Comparison of ENCODE assay signal across 8 cellular contexts in the genomic region with DNA sequence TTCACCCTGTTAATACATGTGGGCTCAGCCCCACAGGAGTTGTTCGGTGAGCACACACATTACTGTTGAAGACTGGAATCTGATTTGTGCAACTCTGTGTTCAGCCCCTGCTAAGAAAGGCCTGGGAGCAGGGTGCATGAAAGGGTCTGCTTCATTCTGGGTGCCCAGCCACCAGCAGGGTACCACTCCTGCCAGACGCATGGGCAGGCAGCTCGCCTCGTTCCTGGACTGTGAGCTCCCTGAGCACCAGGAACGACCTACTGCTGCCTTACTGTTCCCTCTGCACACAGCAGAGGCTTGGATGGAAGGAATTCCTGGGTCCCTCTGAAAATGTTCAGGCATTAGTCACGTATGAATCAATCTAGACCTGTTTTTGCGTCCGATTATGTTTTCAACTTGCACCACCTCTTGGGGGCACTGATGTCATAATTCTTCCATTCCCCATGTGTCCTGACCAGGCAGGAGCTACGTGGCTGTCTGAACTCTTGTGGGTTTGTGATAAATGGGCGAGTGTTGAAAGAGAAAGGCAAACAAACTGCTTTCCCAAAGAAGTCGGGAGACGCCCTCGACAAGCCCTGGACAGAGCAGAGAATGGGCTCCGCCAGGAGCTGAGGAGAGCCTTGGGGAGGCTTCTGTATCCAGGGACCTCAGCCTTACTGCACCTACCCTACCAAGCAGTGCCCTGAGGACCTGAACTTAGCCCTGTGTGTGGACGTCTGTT.
A peak's percentile ranks its signal among the peaks of the same experiment; 100 is the strongest.
DNase-seq lines count a peak whose midpoint lies in the region; ATAC-seq and TF ChIP-seq lines count a peak whose summit lies in the region.

No MANE protein-coding gene starts in this region.

- POLR2A ChIA-PET in activated CD8-positive, alpha-beta T cell treated with anti-CD3 and anti-CD28 coated beads for 36 hours (lab: Charles Lee) = interaction anchor here (0.6 kb wide), 1 partner anchor 902 kb away, joined by 3 read pairs; no protein-coding TSS in a partner anchor

- H3K9ac ChIP-seq in liver (ENCODE audit: low read depth in 1 of 2, low read length in 2 of 2) = peak overlapping the region; percentile 42 to 60

- peak; percentile 80 to 83 for TF ChIP-seq RAD21 in liver (IDR thresholded peaks at IDR 0.05)

- H3K4me3 Mint-ChIP-seq in activated CD8-positive, alpha-beta T cell treated with anti-CD3 and anti-CD28 coated beads for 36 hours = no peak overlapping the region
- H3K4me3 Mint-ChIP-seq in T-helper 17 cell = no peak overlapping the region

- H3K4me1 Mint-ChIP-seq in activated CD8-positive, alpha-beta T cell treated with anti-CD3 and anti-CD28 coated beads for 36 hours (ENCODE audit: low read depth) = peaks cover 21% of the 10 kb centered on the region
- H3K4me1 Mint-ChIP-seq in T-helper 17 cell = peaks cover 7% of the 10 kb centered on the region

- H3K79me2 ChIP-seq in DOHH2 (ENCODE audit: control insufficient read depth, low read length) = no peaks in the 10 kb centered on the region

- peaks cover 9% of the 10 kb centered on the region for H3K27me3 Mint-ChIP-seq in activated CD8-positive, alpha-beta T cell treated with anti-CD3 and anti-CD28 coated beads for 36 hours
- H3K27me3 Mint-ChIP-seq in T-helper 17 cell = peaks cover 51% of the 10 kb centered on the region

- H3K9me3 ChIP-seq in DOHH2 (ENCODE audit: control insufficient read depth, insufficient read depth, low read length) = no peaks in the 10 kb centered on the region
- H3K9me3 ChIP-seq in liver (ENCODE audit: control insufficient read depth in 4 of 4, low read length in 3 of 4) = no peaks in the 10 kb centered on the region
- no peaks in the 10 kb centered on the region for H3K9me3 ChIP-seq in T-helper 17 cell (ENCODE audit: control insufficient read depth, low read length, poor library complexity, severe bottlenecking)

- no peaks in the 10 kb centered on the region for H3K36me3 Mint-ChIP-seq in activated CD8-positive, alpha-beta T cell treated with anti-CD3 and anti-CD28 coated beads for 36 hours (ENCODE audit: low read depth)
- H3K36me3 Mint-ChIP-seq in T-helper 17 cell (ENCODE audit: low read depth) = no peaks in the 10 kb centered on the region

- no peaks in the 10 kb centered on the region for H3K9me3 Mint-ChIP-seq in activated CD8-positive, alpha-beta T cell treated with anti-CD3 and anti-CD28 coated beads for 36 hours

- intact Hi-C loops in activated CD8-positive, alpha-beta T cell treated with anti-CD3 and anti-CD28 coated beads for 36 hours (cut with micrococcal nuclease) = no loop called here
- intact Hi-C loops in posterior cingulate gyrus (cut with DNase I) = no loop called here

- CTCF ChIA-PET in activated CD8-positive, alpha-beta T cell treated with anti-CD3 and anti-CD28 coated beads for 36 hours (lab: Charles Lee) = interaction anchor here (0.6 to 1.4 kb wide), 5 partner anchors 9 to 107 kb away, joined by 3 to 5 read pairs (median 3); no protein-coding TSS in a partner anchor

- H3F3A ChIP-seq in DOHH2 (ENCODE audit: control insufficient read depth, insufficient read depth) = no peaks in the 10 kb centered on the region

- H3K4me1 ChIP-seq in DOHH2 (ENCODE audit: control insufficient read depth, low read length) (peaks cover 24% of the 10 kb centered on the region), liver (ENCODE audit: control insufficient read depth in 4 of 4, insufficient read depth in 4 of 4, low read length in 3 of 4) (peaks cover 3 to 14% (median 10%) of the 10 kb centered on the region in 4 donors)

- DNase-seq in activated CD8-positive, alpha-beta T cell treated with anti-CD3 and anti-CD28 coated beads for 36 hours = no peak
- DNase-seq in posterior cingulate gyrus = no peak
- no peak for DNase-seq in DMS53 (lab: John Stamatoyannopoulos, UW)
- DNase-seq in cerebellar cortex (ENCODE audit: low spot score) = no peak
- DNase-seq in T-helper 17 cell = no peak

- H3K36me3 ChIP-seq in DOHH2 (ENCODE audit: control insufficient read depth, low read length) = no peaks in the 10 kb centered on the region
- H3K36me3 ChIP-seq in liver (ENCODE audit: control insufficient read depth in 4 of 4, insufficient read depth in 3 of 4, low read depth in 1 of 4, low read length in 3 of 4) = no peaks in the 10 kb centered on the region

- 27% methylated on average over 15 of the region's 15 CpGs for WGBS in liver

- TF ChIP-seq CTCF in DOHH2 (IDR thresholded peaks at IDR 0.05; ENCODE audit: low read depth, low read length, poor library complexity, severe bottlenecking) (peak; percentile 24), liver (IDR thresholded peaks at IDR 0.05; ENCODE audit: low read depth, low read length, missing input control) (no peak)
- no peak for TF ChIP-seq CTCF in activated CD8-positive, alpha-beta T cell treated with anti-CD3 and anti-CD28 coated beads for 36 hours (IDR thresholded peaks at IDR 0.05)

- peak overlapping the region; percentile 55 for H3K4me2 ChIP-seq in DOHH2 (ENCODE audit: low read length)

- H3K27ac ChIP-seq in DOHH2 (ENCODE audit: low read depth, low read length) = no peak overlapping the region
- peak overlapping the region; percentile 74 to 75 for H3K27ac ChIP-seq in liver (ENCODE audit: low read depth in 1 of 2, low read length in 2 of 2)

- H3K27me3 ChIP-seq in DOHH2 (ENCODE audit: control insufficient read depth, low read length) (peaks cover 34% of the 10 kb centered on the region), liver (ENCODE audit: control insufficient read depth in 4 of 4, insufficient read depth in 4 of 4, low read length in 3 of 4) (no peaks in the 10 kb centered on the region)

- ATAC-seq in HG03432 (IDR thresholded peaks at IDR 0.05; ENCODE audit: unreplicated experiment) (peak; percentile 24), T-helper 17 cell (no peak)
- peak; percentile 34 for ATAC-seq in activated CD8-positive, alpha-beta T cell treated with anti-CD3 and anti-CD28 coated beads for 36 hours

- no peak overlapping the region for H3K27ac Mint-ChIP-seq in activated CD8-positive, alpha-beta T cell treated with anti-CD3 and anti-CD28 coated beads for 36 hours
- H3K27ac Mint-ChIP-seq in T-helper 17 cell = no peak overlapping the region

- H3K9me2 ChIP-seq in DOHH2 (replicated peaks; ENCODE audit: control insufficient read depth, low read length) = no peaks in the 10 kb centered on the region

- H4K20me1 ChIP-seq in DOHH2 (ENCODE audit: control insufficient read depth, insufficient read depth, low read depth, low read length) = no peaks in the 10 kb centered on the region

- peak overlapping the region; percentile 41 for H3K4me3 ChIP-seq in DOHH2 (ENCODE audit: low read length)
- H3K4me3 ChIP-seq in liver (ENCODE audit: low read depth in 1 of 3, low read length in 3 of 3) = no peak overlapping the region

TF ChIP-seq in liver, 16 proteins besides CTCF, POLR2A, EP300 and RAD21 (continues in another document):
- TF ChIP-seq FOXA1 (IDR thresholded peaks at IDR 0.05) (peak; percentile 43), RXRA (IDR thresholded peaks at IDR 0.05) (peak; percentile 93 to 96), GABPA (IDR thresholded peaks at IDR 0.05 in 1 of 2, conservative IDR thresholded peaks at IDR 0.05 in 1 of 2) (no peak), YY1 (IDR thresholded peaks at IDR 0.05) (peak; percentile 84), FOXA2 (IDR thresholded peaks at IDR 0.05) (peak; percentile 18), HNF4G (IDR thresholded peaks at IDR 0.05) (no peak), SP1 (IDR thresholded peaks at IDR 0.05) (peak; percentile 86), EGR1 (IDR thresholded peaks at IDR 0.05; ENCODE audit: low read depth in 2 of 2) (peak in 1 of 2 donors; percentile 81)
- TF ChIP-seq, protein P1, sequence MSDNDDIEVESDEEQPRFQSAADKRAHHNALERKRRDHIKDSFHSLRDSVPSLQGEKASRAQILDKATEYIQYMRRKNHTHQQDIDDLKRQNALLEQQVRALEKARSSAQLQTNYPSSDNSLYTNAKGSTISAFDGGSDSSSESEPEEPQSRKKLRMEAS (IDR thresholded peaks at IDR 0.05) = peak; percentile 63
- TF ChIP-seq, protein P2, sequence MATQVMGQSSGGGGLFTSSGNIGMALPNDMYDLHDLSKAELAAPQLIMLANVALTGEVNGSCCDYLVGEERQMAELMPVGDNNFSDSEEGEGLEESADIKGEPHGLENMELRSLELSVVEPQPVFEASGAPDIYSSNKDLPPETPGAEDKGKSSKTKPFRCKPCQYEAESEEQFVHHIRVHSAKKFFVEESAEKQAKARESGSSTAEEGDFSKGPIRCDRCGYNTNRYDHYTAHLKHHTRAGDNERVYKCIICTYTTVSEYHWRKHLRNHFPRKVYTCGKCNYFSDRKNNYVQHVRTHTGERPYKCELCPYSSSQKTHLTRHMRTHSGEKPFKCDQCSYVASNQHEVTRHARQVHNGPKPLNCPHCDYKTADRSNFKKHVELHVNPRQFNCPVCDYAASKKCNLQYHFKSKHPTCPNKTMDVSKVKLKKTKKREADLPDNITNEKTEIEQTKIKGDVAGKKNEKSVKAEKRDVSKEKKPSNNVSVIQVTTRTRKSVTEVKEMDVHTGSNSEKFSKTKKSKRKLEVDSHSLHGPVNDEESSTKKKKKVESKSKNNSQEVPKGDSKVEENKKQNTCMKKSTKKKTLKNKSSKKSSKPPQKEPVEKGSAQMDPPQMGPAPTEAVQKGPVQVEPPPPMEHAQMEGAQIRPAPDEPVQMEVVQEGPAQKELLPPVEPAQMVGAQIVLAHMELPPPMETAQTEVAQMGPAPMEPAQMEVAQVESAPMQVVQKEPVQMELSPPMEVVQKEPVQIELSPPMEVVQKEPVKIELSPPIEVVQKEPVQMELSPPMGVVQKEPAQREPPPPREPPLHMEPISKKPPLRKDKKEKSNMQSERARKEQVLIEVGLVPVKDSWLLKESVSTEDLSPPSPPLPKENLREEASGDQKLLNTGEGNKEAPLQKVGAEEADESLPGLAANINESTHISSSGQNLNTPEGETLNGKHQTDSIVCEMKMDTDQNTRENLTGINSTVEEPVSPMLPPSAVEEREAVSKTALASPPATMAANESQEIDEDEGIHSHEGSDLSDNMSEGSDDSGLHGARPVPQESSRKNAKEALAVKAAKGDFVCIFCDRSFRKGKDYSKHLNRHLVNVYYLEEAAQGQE (IDR thresholded peaks at IDR 0.05) = peak; percentile 74
- TF ChIP-seq, protein P3, sequence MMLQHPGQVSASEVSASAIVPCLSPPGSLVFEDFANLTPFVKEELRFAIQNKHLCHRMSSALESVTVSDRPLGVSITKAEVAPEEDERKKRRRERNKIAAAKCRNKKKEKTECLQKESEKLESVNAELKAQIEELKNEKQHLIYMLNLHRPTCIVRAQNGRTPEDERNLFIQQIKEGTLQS (IDR thresholded peaks at IDR 0.05) = peak; percentile 60
